In genomic region chr3:147257972-147258371, GRCh38 we compare ENCODE assay signal across 37 cellular contexts.
"Had no signal": no experiment of that assay in that cellular context is flagged by ENCODE, and none has a peak within 500 bp of the region (broad histone marks: within the 10 kb centered on the region; RNA-seq: fewer than 3 reads in every experiment).

No MANE protein-coding gene starts in this region.

- H3K4me3 ChIP-seq: adrenal gland, cardiac muscle cell had no signal

- H3K9me3 ChIP-seq: adrenal gland had no signal

- H3K36me3 ChIP-seq: adrenal gland, cardiac muscle cell had no signal

- H3K4me1 Mint-ChIP-seq: activated B cell treated with CpG ODN at 0.5 μM for 24 hours; activated CD4-positive, alpha-beta T cell treated with anti-CD3 and anti-CD28 coated beads, Interleukin-2, amount 10 ng/mL, durations not matched to agents 24 days and 14 days; activated naive CD8-positive, alpha-beta T cell treated with anti-CD3 and anti-CD28 coated beads for 36 hours; activated T-helper 17 cell treated with anti-CD3 and anti-CD28 coated beads, Interleukin-2, amount 50 U/mL, for 72 hours; central memory CD8-positive, alpha-beta T cell had no signal

- H3K27ac ChIP-seq: adrenal gland, cardiac muscle cell, VCaP had no signal

- H3K4me1 ChIP-seq: adrenal gland had no signal

- H3K27ac Mint-ChIP-seq: activated B cell treated with CpG ODN at 0.5 μM for 24 hours; activated CD4-positive, alpha-beta memory T cell treated with anti-CD3 and anti-CD28 coated beads for 36 hours; activated CD4-positive, alpha-beta T cell treated with anti-CD3 and anti-CD28 coated beads, Interleukin-2, amount 10 ng/mL, durations not matched to agents 24 days and 14 days; activated CD8-positive, alpha-beta T cell treated with anti-CD3 and anti-CD28 coated beads for 36 hours; activated naive CD4-positive, alpha-beta T cell treated with anti-CD3 and anti-CD28 coated beads for 36 hours; activated naive CD4-positive, alpha-beta T cell treated with anti-CD3 and anti-CD28 coated beads, Interleukin-2, amount 50 U/mL, for 72 hours; activated naive CD8-positive, alpha-beta T cell treated with anti-CD3 and anti-CD28 coated beads for 36 hours; activated T-cell treated with anti-CD3 and anti-CD28 coated beads, Interleukin-2, amount 50 U/mL, for 72 hours; activated T-helper 1 cell treated with anti-CD3 and anti-CD28 coated beads, Interleukin-12 subunit alpha, Interleukin-12 subunit beta, Interleukin-2, Interleukin-4 antibody, amounts not matched to agents 30 ng/mL and 10 ng/mL and 1 ng/mL, durations not matched to agents 14 hours and 24 hours and 36 hours; activated T-helper 17 cell treated with anti-CD3 and anti-CD28 coated beads, Interleukin-2, amount 50 U/mL, for 72 hours; T-helper 1 cell treated with Interleukin-12 subunit alpha and Interleukin-12 subunit beta and Interleukin-4 antibody, amounts not matched to agents 30 μg/mL and 1 μg/mL, for 36 hours; T-helper 2 cell treated with Interferon-gamma antibody and Interleukin-4, amounts not matched to agents 5 μg/mL and 100 μg/mL, for 36 hours had no signal

- H3K9me3 Mint-ChIP-seq: activated B cell treated with CpG ODN at 0.5 μM for 24 hours; activated CD4-positive, alpha-beta T cell treated with anti-CD3 and anti-CD28 coated beads, Interleukin-2, amount 10 ng/mL, durations not matched to agents 24 days and 14 days; activated CD8-positive, alpha-beta T cell treated with anti-CD3 and anti-CD28 coated beads for 36 hours; activated naive CD4-positive, alpha-beta T cell treated with anti-CD3 and anti-CD28 coated beads for 36 hours; activated naive CD8-positive, alpha-beta T cell treated with anti-CD3 and anti-CD28 coated beads for 36 hours; activated T-cell treated with anti-CD3 and anti-CD28 coated beads, Interleukin-2, amount 50 U/mL, for 72 hours; activated T-helper 1 cell treated with anti-CD3 and anti-CD28 coated beads, Interleukin-12 subunit alpha, Interleukin-12 subunit beta, Interleukin-2, Interleukin-4 antibody, amounts not matched to agents 30 ng/mL and 10 ng/mL and 1 ng/mL, durations not matched to agents 14 hours and 24 hours and 36 hours; brain; central memory CD8-positive, alpha-beta T cell; T-helper 1 cell treated with Interleukin-12 subunit alpha and Interleukin-12 subunit beta and Interleukin-4 antibody, amounts not matched to agents 30 μg/mL and 1 μg/mL, for 36 hours; T-helper 2 cell treated with Interferon-gamma antibody and Interleukin-4, amounts not matched to agents 5 μg/mL and 100 μg/mL, for 36 hours had no signal

- H3K4me3 Mint-ChIP-seq: activated B cell treated with CpG ODN at 0.5 μM for 24 hours; activated CD4-positive, alpha-beta memory T cell treated with anti-CD3 and anti-CD28 coated beads for 36 hours; activated CD4-positive, alpha-beta T cell treated with anti-CD3 and anti-CD28 coated beads, Interleukin-2, amount 10 ng/mL, durations not matched to agents 24 days and 14 days; activated CD8-positive, alpha-beta T cell treated with anti-CD3 and anti-CD28 coated beads for 36 hours; activated naive CD4-positive, alpha-beta T cell treated with anti-CD3 and anti-CD28 coated beads for 36 hours; activated naive CD8-positive, alpha-beta T cell treated with anti-CD3 and anti-CD28 coated beads for 36 hours; activated T-cell treated with anti-CD3 and anti-CD28 coated beads, Interleukin-2, amount 50 U/mL, for 4 hours; activated T-cell treated with anti-CD3 and anti-CD28 coated beads, Interleukin-2, amount 50 U/mL, for 72 hours; activated T-helper 1 cell treated with anti-CD3 and anti-CD28 coated beads, Interleukin-12 subunit alpha, Interleukin-12 subunit beta, Interleukin-2, Interleukin-4 antibody, amounts not matched to agents 30 ng/mL and 10 ng/mL and 1 ng/mL, durations not matched to agents 14 hours and 24 hours and 36 hours; activated T-helper 17 cell treated with anti-CD3 and anti-CD28 coated beads, Interleukin-2, amount 50 U/mL, for 72 hours; brain; central memory CD8-positive, alpha-beta T cell; T-helper 1 cell treated with Interleukin-12 subunit alpha and Interleukin-12 subunit beta and Interleukin-4 antibody, amounts not matched to agents 30 μg/mL and 1 μg/mL, for 36 hours; T-helper 2 cell treated with Interferon-gamma antibody and Interleukin-4, amounts not matched to agents 5 μg/mL and 100 μg/mL, for 36 hours had no signal

- H3K27me3 Mint-ChIP-seq: activated B cell treated with CpG ODN at 0.5 μM for 24 hours; activated CD4-positive, alpha-beta memory T cell treated with anti-CD3 and anti-CD28 coated beads for 36 hours; activated CD4-positive, alpha-beta T cell treated with anti-CD3 and anti-CD28 coated beads, Interleukin-2, amount 10 ng/mL, durations not matched to agents 24 days and 14 days; activated CD8-positive, alpha-beta T cell treated with anti-CD3 and anti-CD28 coated beads for 36 hours; activated naive CD8-positive, alpha-beta T cell treated with anti-CD3 and anti-CD28 coated beads for 36 hours; activated T-helper 17 cell treated with anti-CD3 and anti-CD28 coated beads, Interleukin-2, amount 50 U/mL, for 72 hours; brain; central memory CD8-positive, alpha-beta T cell had no signal

- H3K27me3 ChIP-seq: adrenal gland, cardiac muscle cell had no signal

- H3K36me3 Mint-ChIP-seq: activated CD4-positive, alpha-beta memory T cell treated with anti-CD3 and anti-CD28 coated beads for 36 hours; activated naive CD4-positive, alpha-beta T cell treated with anti-CD3 and anti-CD28 coated beads, Interleukin-2, amount 50 U/mL, for 72 hours; activated naive CD8-positive, alpha-beta T cell treated with anti-CD3 and anti-CD28 coated beads for 36 hours; brain had no signal

- FAIRE-seq: bronchial epithelial cell, TTC549 had no signal

- DNase-seq: activated B cell treated with CpG ODN at 0.5 μM for 24 hours; activated CD4-positive, alpha-beta memory T cell treated with anti-CD3 and anti-CD28 coated beads for 36 hours; activated CD4-positive, alpha-beta T cell treated with anti-CD3 and anti-CD28 coated beads for 4 hours; activated CD4-positive, alpha-beta T cell treated with anti-CD3 and anti-CD28 coated beads, Interleukin-2, amount 10 ng/mL, durations not matched to agents 24 days and 14 days; activated CD4-positive, alpha-beta T cell treated with anti-CD3 and anti-CD28 coated beads, Interleukin-2, amount 50 U/mL, for 1 hour; activated CD4-positive, alpha-beta T cell treated with anti-CD3 and anti-CD28 coated beads, Interleukin-2, amount 50 U/mL, for 4 hours; activated CD4-positive, CD25-positive, alpha-beta regulatory T cell treated with anti-CD3 and anti-CD28 coated beads, Interleukin-2, amount 50 U/mL, for 72 hours; activated CD8-positive, alpha-beta memory T cell treated with anti-CD3 and anti-CD28 coated beads, Interleukin-2, amount 50 U/mL, for 4 hours; activated CD8-positive, alpha-beta T cell treated with anti-CD3 and anti-CD28 coated beads for 36 hours; activated effector memory CD4-positive, alpha-beta T cell treated with anti-CD3 and anti-CD28 coated beads, Interleukin-2, amount 50 U/mL, for 16 hours; activated gamma-delta T cell treated with Interleukin-2 at 50 U/mL for 16 hours; activated naive CD4-positive, alpha-beta T cell; activated naive CD4-positive, alpha-beta T cell treated with anti-CD3 and anti-CD28 coated beads for 36 hours; activated naive CD4-positive, alpha-beta T cell treated with anti-CD3 and anti-CD28 coated beads, Interleukin-2, amount 50 U/mL, for 16 hours; activated naive CD8-positive, alpha-beta T cell treated with anti-CD3 and anti-CD28 coated beads for 36 hours; activated T-cell treated with anti-CD3 and anti-CD28 coated beads for 4 hours; activated T-cell treated with anti-CD3 and anti-CD28 coated beads, Interleukin-2, amount 50 U/mL, for 1 hour; activated T-cell treated with anti-CD3 and anti-CD28 coated beads, Interleukin-2, amount 50 U/mL, for 4 hours; activated T-cell treated with anti-CD3 and anti-CD28 coated beads, Interleukin-2, amount 50 U/mL, for 72 hours; adrenal gland; amniotic stem cell; aorta; caudate nucleus; cerebellar nuclear complex; T-helper 2 cell; T-helper 9 cell had no signal
